Comparison of ENCODE assay signal across 21 cellular contexts in genomic region chr17:75407655-75408352, GRCh38.
"Had no signal": no experiment of that assay in that cellular context is flagged by ENCODE, and none has a peak within 500 bp of the region (broad histone marks: within the 10 kb centered on the region; RNA-seq: fewer than 3 reads in every experiment).

No MANE protein-coding gene starts in this region.

- DNase-seq: activated B cell treated with CpG ODN at 0.5 μM for 24 hours; activated CD4-positive, alpha-beta T cell treated with anti-CD3 and anti-CD28 coated beads, Interleukin-2, amount 10 ng/mL, durations not matched to agents 24 days and 14 days; activated CD8-positive, alpha-beta memory T cell treated with anti-CD3 and anti-CD28 coated beads, Interleukin-2, amount 50 U/mL, for 4 hours; activated T-cell treated with anti-CD3 and anti-CD28 coated beads, Interleukin-2, amount 50 U/mL, for 4 hours; cortex of kidney; mesendoderm; natural killer cell; posterior cingulate gyrus; retina; stimulated activated CD4-positive, alpha-beta T cell treated with anti-CD3 and anti-CD28 coated beads, Interleukin-12 subunit alpha, Interleukin-12 subunit beta, amount 100 ng/mL, for 4 hours; stimulated activated CD4-positive, alpha-beta T cell treated with anti-CD3 and anti-CD28 coated beads, Interleukin-1b, Interleukin-23, amount 100 ng/mL, for 48 hours; stimulated activated CD8-positive, alpha-beta memory T cell treated with anti-CD3 and anti-CD28 coated beads, Interleukin-4, amount 100 ng/mL, for 48 hours; stimulated activated naive CD4-positive, alpha-beta T cell treated with Interleukin-2 at 50 U/mL for 16 hours; T-helper 9 cell had no signal

- H3K27me3 Mint-ChIP-seq: activated B cell treated with CpG ODN at 0.5 μM for 24 hours; activated CD4-positive, alpha-beta T cell treated with anti-CD3 and anti-CD28 coated beads, Interleukin-2, amount 10 ng/mL, durations not matched to agents 24 days and 14 days had no signal

- ATAC-seq: activated naive CD4-positive, alpha-beta T cell treated with anti-CD3 and anti-CD28 coated beads, Interleukin-2, amount 50 U/mL, for 72 hours; activated T-cell treated with anti-CD3 and anti-CD28 coated beads, Interleukin-2, amount 50 U/mL, for 4 hours; gastroesophageal sphincter; natural killer cell had no signal

- H3K4me3 Mint-ChIP-seq: activated B cell treated with CpG ODN at 0.5 μM for 24 hours; activated CD4-positive, alpha-beta T cell treated with anti-CD3 and anti-CD28 coated beads, Interleukin-2, amount 10 ng/mL, durations not matched to agents 24 days and 14 days; activated T-cell treated with anti-CD3 and anti-CD28 coated beads, Interleukin-2, amount 50 U/mL, for 4 hours; natural killer cell had no signal

- H3K36me3 ChIP-seq: adrenal gland, breast epithelium, esophagus muscularis mucosa, gastroesophageal sphincter, tibial artery had no signal

- H3K27ac ChIP-seq: adrenal gland, breast epithelium, esophagus muscularis mucosa, gastroesophageal sphincter, tibial artery had no signal

- H3K9me3 Mint-ChIP-seq: activated B cell treated with CpG ODN at 0.5 μM for 24 hours; activated CD4-positive, alpha-beta T cell treated with anti-CD3 and anti-CD28 coated beads, Interleukin-2, amount 10 ng/mL, durations not matched to agents 24 days and 14 days; activated naive CD4-positive, alpha-beta T cell treated with anti-CD3 and anti-CD28 coated beads, Interleukin-2, amount 50 U/mL, for 72 hours; activated T-cell treated with anti-CD3 and anti-CD28 coated beads, Interleukin-2, amount 50 U/mL, for 4 hours; natural killer cell had no signal

- H3K4me3 ChIP-seq: adrenal gland, breast epithelium, esophagus muscularis mucosa, gastroesophageal sphincter, tibial artery had no signal

- H3K9me3 ChIP-seq: adrenal gland, breast epithelium, esophagus muscularis mucosa, gastroesophageal sphincter, tibial artery had no signal

- H3K36me3 Mint-ChIP-seq: natural killer cell had no signal

- H3K27me3 ChIP-seq: adrenal gland, breast epithelium, esophagus muscularis mucosa, gastroesophageal sphincter had no signal

- FAIRE-seq: astrocyte had no signal

- H3K27ac Mint-ChIP-seq: activated B cell treated with CpG ODN at 0.5 μM for 24 hours; activated CD4-positive, alpha-beta T cell treated with anti-CD3 and anti-CD28 coated beads, Interleukin-2, amount 10 ng/mL, durations not matched to agents 24 days and 14 days; natural killer cell had no signal
